8 cellular contexts compared by ENCODE assay signal in genomic region chr1:90114521-90115141, GRCh38.
DNase-seq lines count a peak whose midpoint lies in the region; ATAC-seq lines count a peak whose summit lies in the region.

No MANE protein-coding gene starts in this region.

- in situ Hi-C loops in GM23248 (cut with MboI): no loop called here

- H3K36me3 ChIP-seq in GM23248 (ENCODE audit: low read depth): no peaks in the 10 kb centered on the region

- no peak for ATAC-seq in GM21619 (IDR thresholded peaks at IDR 0.05; ENCODE audit: unreplicated experiment)
- ATAC-seq in GM21367 (IDR thresholded peaks at IDR 0.05; ENCODE audit: unreplicated experiment): no peak

- 8 to 16% methylated on average over 3 of the region's 3 CpGs for WGBS in GM23248 (ENCODE audit: low coverage in 1 of 2, low lambda C conversion rate in 2 of 2, missing lambda C conversion rate in 2 of 2), 2 experiments

- no peaks in the 10 kb centered on the region for H3K79me2 ChIP-seq in GM23248 (ENCODE audit: insufficient read depth)

- H3F3A ChIP-seq in GM23248 (ENCODE audit: insufficient read depth): no peaks in the 10 kb centered on the region

- H3K9me3 ChIP-seq in GM23248 (ENCODE audit: low read depth): no peaks in the 10 kb centered on the region

- H3K27me3 ChIP-seq in GM23248 (replicated peaks; ENCODE audit: insufficient read depth): peaks cover 19% of the 10 kb centered on the region

- H3K9ac ChIP-seq in GM23248: no peak overlapping the region

- H3K4me1 ChIP-seq in GM23248 (ENCODE audit: insufficient read depth): no peaks in the 10 kb centered on the region

- DNase-seq in AML-193 (lab: John Stamatoyannopoulos, UW) (peak; percentile 42 to 54), GM23248 (peak; percentile 65), NCI-H2227 (lab: John Stamatoyannopoulos, UW; ENCODE audit: unreplicated experiment) (peak; percentile 83), amniotic stem cell (lab: John Stamatoyannopoulos, UW) (peak; percentile 6), kidney glomerular epithelial cell (lab: John Stamatoyannopoulos, UW) (peak; percentile 77)
- DNase-seq in stimulated activated CD4-positive, alpha-beta T cell treated with anti-CD3 and anti-CD28 coated beads, Interleukin-4, amount 100 ng/mL, for 24 hours: no peak

- H4K20me1 ChIP-seq in GM23248 (ENCODE audit: insufficient read depth): no peaks in the 10 kb centered on the region

- no peak overlapping the region for H3K4me2 ChIP-seq in GM23248 (ENCODE audit: unreplicated experiment)

- H2AFZ ChIP-seq in GM23248: no peak overlapping the region

- H3K4me3 ChIP-seq in GM23248: no peak overlapping the region

- H3K9me2 ChIP-seq in GM23248 (ENCODE audit: insufficient read depth): no peaks in the 10 kb centered on the region

- no peak overlapping the region for H3K27ac ChIP-seq in GM23248
